ENCODE assay signal across 8 cellular contexts in the genomic region with DNA sequence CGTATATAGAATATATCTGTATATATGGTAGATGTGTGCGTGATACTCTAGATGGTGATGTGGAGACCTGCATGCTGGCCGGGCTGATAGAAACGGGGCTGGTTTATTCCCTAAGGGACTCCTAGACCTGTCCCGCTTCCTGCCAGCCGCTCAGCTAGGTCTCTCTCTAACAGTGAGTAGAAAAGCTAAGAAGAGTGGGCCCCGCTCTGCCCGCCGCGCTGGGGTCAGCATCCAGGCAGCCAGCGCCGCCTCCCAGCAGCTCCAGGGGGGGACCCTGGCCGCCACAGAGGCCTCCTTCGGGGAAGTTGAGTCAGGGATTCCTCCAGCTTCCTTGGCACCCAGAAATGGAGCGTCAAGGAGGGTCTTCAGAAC. TPM values are rescaled to one million over a fixed set of nuclear protein-coding genes. Genes with fewer than 3 reads are reported as not detected.
DNase-seq lines count a peak whose midpoint lies in the region; ATAC-seq and TF ChIP-seq lines count a peak whose summit lies in the region.

No MANE protein-coding gene starts in this region.

- no peak for TF ChIP-seq POLR2A in NB4 (IDR thresholded peaks at IDR 0.05; ENCODE audit: extremely low read depth, insufficient read length)

- no peak overlapping the region for H3K27ac ChIP-seq in foreskin keratinocyte

- H3K4me3 ChIP-seq in NB4 (ENCODE audit: low read depth, low read length) = no peak overlapping the region

- H3K4me1 ChIP-seq in foreskin keratinocyte = peaks cover 9% of the 10 kb centered on the region

- DNase-seq in NB4 (ENCODE audit: low read depth) = peak; percentile 75
- no peak for DNase-seq in foreskin keratinocyte
- peak; percentile 35 for DNase-seq in stimulated activated naive CD8-positive, alpha-beta T cell treated with anti-CD3 and anti-CD28 coated beads, Interleukin-15, Interleukin-2, amounts not matched to agents 100 U/mL and 50 U/mL, for 24 hours
- DNase-seq in midbrain (lab: John Stamatoyannopoulos, UW) = no peak
- no peak for DNase-seq in nucleus accumbens (lab: John Stamatoyannopoulos, UW)
- DNase-seq in islet precursor cell = no peak
- DNase-seq in COLO668 (lab: John Stamatoyannopoulos, UW; ENCODE audit: unreplicated experiment) = no peak

- H3K27me3 ChIP-seq in foreskin keratinocyte = no peaks in the 10 kb centered on the region

- ATAC-seq in GM19397 (IDR thresholded peaks at IDR 0.05; ENCODE audit: unreplicated experiment) (peak; percentile 39), foreskin keratinocyte (no peak)
- peak; percentile 11 for ATAC-seq in stimulated activated naive CD8-positive, alpha-beta T cell treated with anti-CD3 and anti-CD28 coated beads, Interleukin-15, Interleukin-2, amounts not matched to agents 100 U/mL and 50 U/mL, for 24 hours

- TF ChIP-seq CTCF in NB4 (IDR thresholded peaks at IDR 0.05; ENCODE audit: low read depth, low read length) (no peak), foreskin keratinocyte (conservative IDR thresholded peaks at IDR 0.05) (peak; percentile 8)

RNA-seq across cellular contexts. Expression of a gene that starts 9.4 kb away (rescaled TPM):
- total RNA-seq in foreskin keratinocyte = 10.2 and 17.8 TPM in 2 replicates
- 15.0 and 24.3 TPM in 2 replicates for polyA plus RNA-seq in foreskin keratinocyte

RNA-seq across cellular contexts. Expression of a gene that starts 11.7 kb away (rescaled TPM):
- total RNA-seq in foreskin keratinocyte = 0.63 and 0.88 TPM in 2 replicates
- polyA plus RNA-seq in foreskin keratinocyte = 0.93 and 0.99 TPM in 2 replicates

RNA-seq across cellular contexts. Expression of a gene that starts 26.9 kb away (rescaled TPM):
- 38.1 and 49.0 TPM in 2 replicates for total RNA-seq in foreskin keratinocyte
- 26.4 and 33.1 TPM in 2 replicates for polyA plus RNA-seq in foreskin keratinocyte

RNA-seq across cellular contexts. Expression of a gene that starts 57.5 kb away (rescaled TPM):
- 23.4 and 38.5 TPM in 2 replicates for total RNA-seq in foreskin keratinocyte
- 21.4 and 31.8 TPM in 2 replicates for polyA plus RNA-seq in foreskin keratinocyte

Comparison
In these comparisons a context has a peak if more than half of its experiments do, and no peak if none do; other contexts are left out.
1. DNase-seq: peak in NB4 (single experiment) and stimulated activated naive CD8-positive, alpha-beta T cell treated with anti-CD3 and anti-CD28 coated beads, Interleukin-15, Interleukin-2, amounts not matched to agents 100 U/mL and 50 U/mL, for 24 hours (single experiment); none in foreskin keratinocyte (0 of 2), midbrain (single experiment), nucleus accumbens (0 of 56), islet precursor cell (single experiment) and COLO668 (single experiment).